In genomic region chr5:163815240-163815791, GRCh38 we compare ENCODE assay signal across 17 cellular contexts.
DNase-seq lines count a peak whose midpoint lies in the region; ATAC-seq and TF ChIP-seq lines count a peak whose summit lies in the region.
"Had no signal": no experiment of that assay in that cellular context is flagged by ENCODE, and none has a peak within 500 bp of the region (broad histone marks: within the 10 kb centered on the region; RNA-seq: fewer than 3 reads in every experiment).

No MANE protein-coding gene starts in this region.

- TF ChIP-seq RAD21 in IMR-90 (IDR thresholded peaks at IDR 0.05; ENCODE audit: low read length) (no peak), SK-N-SH (IDR thresholded peaks at IDR 0.05; ENCODE audit: low read length) (no peak)

- H3K9me3 ChIP-seq in IMR-90 (ENCODE audit: control insufficient read depth, insufficient read depth, low read length) (no peaks in the 10 kb centered on the region; the same call in 1 of the 2 replicates), SK-N-SH (no peaks in the 10 kb centered on the region; the same call in 1 of the 2 replicates)

- peaks cover 0 to 3% of the 10 kb centered on the region in 2 donors for H3K27me3 Mint-ChIP-seq in natural killer cell treated with Interleukin-12 subunit alpha and Interleukin-12 subunit beta and Interleukin-15 and Interleukin-18, amount 100 ng/mL, for 72 hours
- H3K27me3 Mint-ChIP-seq: B cell had no signal

- no peak overlapping the region for H3K18ac ChIP-seq in IMR-90 (ENCODE audit: low read depth, low read length)

- no peak overlapping the region for H4K5ac ChIP-seq in IMR-90 (ENCODE audit: low read depth, low read length)

- H4K20me1 ChIP-seq in IMR-90 (ENCODE audit: insufficient read depth, low read length), result no peaks in the 10 kb centered on the region
- no peaks in the 10 kb centered on the region for H4K20me1 ChIP-seq in SK-N-SH (ENCODE audit: insufficient read depth)
- H4K20me1 ChIP-seq: BLaER1 treated with 17β-estradiol and CSF1 and Interleukin-3, amounts not matched to agents 10 nM and 100 nM had no signal

- in situ Hi-C loops in IMR-90 (cut with MboI; ENCODE audit: low sequenced_read_pairs), result no loop called here

- H4K91ac ChIP-seq in IMR-90 (ENCODE audit: insufficient read depth, low read depth, low read length), result no peak overlapping the region

- no peak overlapping the region for H3K14ac ChIP-seq in IMR-90 (replicated peaks; ENCODE audit: low read depth, low read length)

- H3K4me1 Mint-ChIP-seq in natural killer cell treated with Interleukin-12 subunit alpha and Interleukin-12 subunit beta and Interleukin-15 and Interleukin-18, amount 100 ng/mL, for 72 hours (ENCODE audit: low read depth in 2 of 2), result no peaks in the 10 kb centered on the region

- H3K27me3 ChIP-seq in IMR-90 (ENCODE audit: control insufficient read depth, insufficient read depth, low read length), result no peaks in the 10 kb centered on the region
- H3K27me3 ChIP-seq in SK-N-SH (ENCODE audit: insufficient read depth), result no peaks in the 10 kb centered on the region
- H3K27me3 ChIP-seq in dorsolateral prefrontal cortex, result no peaks in the 10 kb centered on the region
- H3K27me3 ChIP-seq: BLaER1 treated with 17β-estradiol and CSF1 and Interleukin-3, amounts not matched to agents 10 nM and 100 nM had no signal

- H3K4me1 ChIP-seq in IMR-90 (ENCODE audit: control insufficient read depth, insufficient read depth, low read length) (no peaks in the 10 kb centered on the region), SK-N-SH (ENCODE audit: control insufficient read depth in 1 of 2, insufficient read depth in 2 of 2, low read depth in 1 of 2, low read length in 1 of 2) (no peaks in the 10 kb centered on the region)
- H3K4me1 ChIP-seq: BLaER1 treated with 17β-estradiol and CSF1 and Interleukin-3, amounts not matched to agents 10 nM and 100 nM had no signal

- H2AFZ ChIP-seq in IMR-90 (replicated peaks; ENCODE audit: low read length, poor library complexity), result no peak overlapping the region
- 0 out of 2 replicates have a peak overlapping the region, but pooled peaks have one; percentile 5 for H2AFZ ChIP-seq in SK-N-SH (ENCODE audit: low read depth)

- H3K27ac ChIP-seq in IMR-90 (ENCODE audit: insufficient read depth, low read length), result no peak overlapping the region
- no peak overlapping the region for H3K27ac ChIP-seq in SK-N-SH (ENCODE audit: low read depth in 2 of 2, low read length in 1 of 2)
- H3K27ac ChIP-seq in dorsolateral prefrontal cortex, result no peak overlapping the region
- H3K27ac ChIP-seq: BLaER1 treated with 17β-estradiol and CSF1 and Interleukin-3, amounts not matched to agents 10 nM and 100 nM had no signal

- no peak overlapping the region for H2BK5ac ChIP-seq in IMR-90 (ENCODE audit: low read depth, low read length, poor library complexity, severe bottlenecking)

- H3K9ac ChIP-seq in IMR-90 (ENCODE audit: low read depth, low read length) (no peak overlapping the region), SK-N-SH (no peak overlapping the region)
- H3K9ac ChIP-seq: BLaER1 treated with 17β-estradiol and CSF1 and Interleukin-3, amounts not matched to agents 10 nM and 100 nM had no signal

- H3K9me2 ChIP-seq in SK-N-SH, result no peaks in the 10 kb centered on the region

- no peak overlapping the region for H2BK120ac ChIP-seq in IMR-90 (ENCODE audit: low read depth, low read length)

- intact Hi-C loops in IMR-90 (cut with micrococcal nuclease), result no loop called here
- intact Hi-C loops in dorsolateral prefrontal cortex (cut with DNase I), result no loop called here
- intact Hi-C loops in lower leg skin (cut with DNase I; ENCODE audit: low total_unique reads), result no loop called here

- no peak overlapping the region for H4K8ac ChIP-seq in IMR-90 (ENCODE audit: low read depth in 2 of 2, low read length in 2 of 2)

- dilution Hi-C loops in IMR-90 (cut with HindIII; ENCODE audit: low sequenced_read_pairs, unreplicated experiment), result no loop called here

- H3K4me2 ChIP-seq in IMR-90 (ENCODE audit: low read depth, low read length) (no peak overlapping the region), SK-N-SH (no peak overlapping the region)
- H3K4me2 ChIP-seq: BLaER1 treated with 17β-estradiol and CSF1 and Interleukin-3, amounts not matched to agents 10 nM and 100 nM had no signal

- TF ChIP-seq EP300 in SK-N-SH (IDR thresholded peaks at IDR 0.05; ENCODE audit: borderline replicate concordance in 1 of 2, low read depth in 1 of 2, low read length in 1 of 2), result no peak

- H3K79me2 ChIP-seq in SK-N-SH (ENCODE audit: insufficient read depth), result no peaks in the 10 kb centered on the region

- no peaks in the 10 kb centered on the region for H3K9me1 ChIP-seq in IMR-90 (ENCODE audit: insufficient read depth, low read length)

- DNase-seq in IMR-90 (peak; percentile 9), SK-N-SH (no peak), choroid plexus epithelial cell (ENCODE audit: low read depth) (peak; percentile 61), iris pigment epithelial cell (ENCODE audit: low read depth) (peak; percentile 18), dorsolateral prefrontal cortex (no peak), lower leg skin (ENCODE audit: low spot score in 2 of 2) (no peak)
- no peak for DNase-seq in natural killer cell treated with Interleukin-12 subunit alpha and Interleukin-12 subunit beta and Interleukin-15 and Interleukin-18, amount 100 ng/mL, for 72 hours (ENCODE audit: low spot score)
- DNase-seq: Calu3; CD8-positive, alpha-beta T cell; DMS79 treated with DMSO at 0.1 percent for 48 hours; GOT3; H7; HFFc6 had no signal

- no peak overlapping the region for H2AK5ac ChIP-seq in IMR-90 (ENCODE audit: low read depth, low read length)

- no peak overlapping the region for H3K56ac ChIP-seq in IMR-90 (ENCODE audit: extremely low read depth, insufficient read depth, low read length)

- H3K27ac Mint-ChIP-seq in natural killer cell treated with Interleukin-12 subunit alpha and Interleukin-12 subunit beta and Interleukin-15 and Interleukin-18, amount 100 ng/mL, for 72 hours, result no peak overlapping the region
- H3K27ac Mint-ChIP-seq: B cell; CD8-positive, alpha-beta T cell; HFFc6 had no signal

- no peak overlapping the region for H3K4me3 ChIP-seq in IMR-90 (ENCODE audit: insufficient read depth, low read depth, low read length)
- no peak overlapping the region for H3K4me3 ChIP-seq in SK-N-SH (ENCODE audit: low read depth in 2 of 2, low read length in 1 of 2)
- no peak overlapping the region for H3K4me3 ChIP-seq in choroid plexus epithelial cell (ENCODE audit: low read depth, low read length)
- no peak overlapping the region for H3K4me3 ChIP-seq in dorsolateral prefrontal cortex
- H3K4me3 ChIP-seq in lower leg skin (ENCODE audit: low read depth, poor library complexity, severe bottlenecking), result no peak overlapping the region
- H3K4me3 ChIP-seq: BLaER1 treated with 17β-estradiol and CSF1 and Interleukin-3, amounts not matched to agents 10 nM and 100 nM; GM12878 had no signal

- H3K9me3 Mint-ChIP-seq in natural killer cell treated with Interleukin-12 subunit alpha and Interleukin-12 subunit beta and Interleukin-15 and Interleukin-18, amount 100 ng/mL, for 72 hours, result peaks cover 4% of the 10 kb centered on the region
- H3K9me3 Mint-ChIP-seq: HFFc6 had no signal

- CTCF ChIA-PET in IMR-90 (lab: Yijun Ruan, JAX) (no interaction called here), SK-N-SH (lab: Yijun Ruan, JAX) (no interaction called here)

- peak; percentile 51 for ATAC-seq in IMR-90 (ENCODE audit: low read depth)
- ATAC-seq in natural killer cell treated with Interleukin-12 subunit alpha and Interleukin-12 subunit beta and Interleukin-15 and Interleukin-18, amount 100 ng/mL, for 72 hours, result no peak
- ATAC-seq: CD8-positive, alpha-beta T cell; GM12878; HCT116 had no signal

- no peak overlapping the region for H2BK20ac ChIP-seq in IMR-90 (ENCODE audit: low read depth, low read length)

- H3K4me3 Mint-ChIP-seq in natural killer cell treated with Interleukin-12 subunit alpha and Interleukin-12 subunit beta and Interleukin-15 and Interleukin-18, amount 100 ng/mL, for 72 hours, result no peak overlapping the region
- H3K4me3 Mint-ChIP-seq: B cell; CD8-positive, alpha-beta T cell; HFFc6 had no signal

- no peaks in the 10 kb centered on the region for H3F3A ChIP-seq in SK-N-SH (replicated peaks; ENCODE audit: insufficient read depth)

- H3K4ac ChIP-seq in IMR-90 (ENCODE audit: low read depth, low read length), result no peak overlapping the region

- H2BK15ac ChIP-seq in IMR-90 (ENCODE audit: low read depth, low read length), result no peak overlapping the region

- BruUV-seq in IMR-90 (replicated peaks; lab: Mats Ljungman, UMichigan), result no TSS peak

- no peak overlapping the region for H3K23ac ChIP-seq in IMR-90 (ENCODE audit: low read depth, low read length)

- H3K79me1 ChIP-seq in IMR-90 (ENCODE audit: low read depth in 1 of 2, low read length in 2 of 2), result no peaks in the 10 kb centered on the region

- no peak overlapping the region for H2AK9ac ChIP-seq in IMR-90 (replicated peaks; ENCODE audit: low read depth, low read length, poor library complexity)

- TF ChIP-seq POLR2A in IMR-90 (IDR thresholded peaks at IDR 0.05; ENCODE audit: low read depth, low read length) (no peak), lower leg skin (IDR thresholded peaks at IDR 0.05) (no peak)

- H3K36me3 ChIP-seq in IMR-90 (ENCODE audit: control insufficient read depth, insufficient read depth, low read length), result no peaks in the 10 kb centered on the region
- H3K36me3 ChIP-seq in SK-N-SH (replicated peaks in 1 of 2; ENCODE audit: control insufficient read depth in 1 of 2, insufficient read depth in 2 of 2, low read length in 1 of 2), result no peaks in the 10 kb centered on the region
- H3K36me3 ChIP-seq: BLaER1 treated with 17β-estradiol and CSF1 and Interleukin-3, amounts not matched to agents 10 nM and 100 nM had no signal

- peaks cover 13% of the 10 kb centered on the region for H3K36me3 Mint-ChIP-seq in natural killer cell treated with Interleukin-12 subunit alpha and Interleukin-12 subunit beta and Interleukin-15 and Interleukin-18, amount 100 ng/mL, for 72 hours
- H3K36me3 Mint-ChIP-seq: CD8-positive, alpha-beta T cell had no signal

- no peak for TF ChIP-seq CTCF in IMR-90 (conservative IDR thresholded peaks at IDR 0.05; ENCODE audit: low read depth, low read length)
- TF ChIP-seq CTCF in SK-N-SH (IDR thresholded peaks at IDR 0.05), result no peak
- TF ChIP-seq CTCF in choroid plexus epithelial cell (conservative IDR thresholded peaks at IDR 0.05; ENCODE audit: low read depth, low read length), result no peak
- TF ChIP-seq CTCF in dorsolateral prefrontal cortex (IDR thresholded peaks at IDR 0.05 in 54 of 56, conservative IDR thresholded peaks at IDR 0.05 in 2 of 56; ENCODE audit: low read depth in 1 of 56, partially characterized antibody in 56 of 56), result no peak
- TF ChIP-seq CTCF in lower leg skin (IDR thresholded peaks at IDR 0.05), result no peak

- POLR2A ChIA-PET in IMR-90 (lab: Charles Lee; ENCODE audit: unreplicated experiment), result no interaction called here
- POLR2A ChIA-PET in SK-N-SH (lab: Yijun Ruan, JAX), result no interaction called here

TF ChIP-seq in IMR-90, 13 proteins besides CTCF, POLR2A, EP300 and RAD21 (continues in another document):
- TF ChIP-seq MAZ (IDR thresholded peaks at IDR 0.05; ENCODE audit: borderline replicate concordance, low read depth, low read length) (no peak), MAFK (IDR thresholded peaks at IDR 0.05; ENCODE audit: low read depth, low read length) (no peak)

Comparison
In these comparisons a context has a peak if more than half of its experiments do, and no peak if none do; other contexts are left out.
1. DNase-seq: peak in IMR-90 (single experiment), choroid plexus epithelial cell (single experiment) and iris pigment epithelial cell (single experiment); none in SK-N-SH (single experiment), dorsolateral prefrontal cortex (0 of 10), lower leg skin (0 of 2) and natural killer cell treated with Interleukin-12 subunit alpha and Interleukin-12 subunit beta and Interleukin-15 and Interleukin-18, amount 100 ng/mL, for 72 hours (single experiment).